13 cellular contexts compared by ENCODE assay signal in the genomic region with DNA sequence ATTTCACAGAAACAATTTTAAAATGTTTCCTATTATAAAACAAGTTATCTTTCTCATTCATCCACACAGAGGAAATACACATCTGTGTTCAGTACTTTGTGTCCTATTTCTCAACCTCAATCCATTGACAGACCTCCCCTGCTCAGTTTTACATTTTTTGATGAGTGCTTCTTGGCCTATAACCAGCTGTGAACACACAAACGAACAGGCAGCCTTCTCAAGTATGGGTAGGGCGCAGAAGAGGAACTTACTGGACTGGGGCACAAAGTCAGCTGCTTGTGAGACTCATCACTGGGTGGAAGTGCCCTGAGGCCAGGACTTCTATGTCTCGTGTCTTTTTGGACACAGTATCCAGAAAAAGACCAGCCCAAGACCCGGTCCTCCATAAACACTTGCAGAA. TPM values are rescaled to one million over a fixed set of nuclear protein-coding genes. Genes with fewer than 3 reads are reported as not detected.
DNase-seq lines count a peak whose midpoint lies in the region; ATAC-seq and TF ChIP-seq lines count a peak whose summit lies in the region.
"Had no signal": no experiment of that assay in that cellular context is flagged by ENCODE, and none has a peak within 500 bp of the region (broad histone marks: within the 10 kb centered on the region; RNA-seq: fewer than 3 reads in every experiment).

No MANE protein-coding gene starts in this region.

- H3K4me3 Mint-ChIP-seq in activated CD8-positive, alpha-beta T cell treated with anti-CD3 and anti-CD28 coated beads, Interleukin-2, amount 10 ng/mL, durations not matched to agents 7 days and 5 days, result no peak overlapping the region
- no peak overlapping the region for H3K4me3 Mint-ChIP-seq in T-helper 17 cell
- H3K4me3 Mint-ChIP-seq: activated CD8-positive, alpha-beta T cell treated with anti-CD3 and anti-CD28 coated beads for 36 hours had no signal

- CTCF ChIA-PET in AG04450 (lab: Charles Lee), result no interaction called here
- CTCF ChIA-PET in activated CD8-positive, alpha-beta T cell treated with anti-CD3 and anti-CD28 coated beads, Interleukin-2, amount 10 ng/mL, durations not matched to agents 7 days and 5 days (lab: Charles Lee), result interaction anchor here (0.6 kb wide), 1 partner anchor 716 kb away, joined by 3 read pairs; no protein-coding TSS in a partner anchor

- peaks cover 44% of the 10 kb centered on the region for H3K27me3 Mint-ChIP-seq in activated CD8-positive, alpha-beta T cell treated with anti-CD3 and anti-CD28 coated beads, Interleukin-2, amount 10 ng/mL, durations not matched to agents 7 days and 5 days (ENCODE audit: low read depth)
- H3K27me3 Mint-ChIP-seq in T-helper 17 cell, result peaks cover 28% of the 10 kb centered on the region

- H3K36me3 Mint-ChIP-seq in activated CD8-positive, alpha-beta T cell treated with anti-CD3 and anti-CD28 coated beads, Interleukin-2, amount 10 ng/mL, durations not matched to agents 7 days and 5 days (ENCODE audit: low read depth), result no peaks in the 10 kb centered on the region
- no peaks in the 10 kb centered on the region for H3K36me3 Mint-ChIP-seq in T-helper 17 cell (ENCODE audit: low read depth)

- H3K27ac ChIP-seq in AG04450 (ENCODE audit: low read depth, low read length) (peak overlapping the region; percentile 22), coronary artery (peak overlapping the region; percentile 19 to 37)
- H3K27ac ChIP-seq: BLaER1 had no signal

- TF ChIP-seq CTCF in AG04450 (IDR thresholded peaks at IDR 0.05; ENCODE audit: low read depth, low read length), result no peak
- TF ChIP-seq CTCF in coronary artery (IDR thresholded peaks at IDR 0.05), result no peak

- H3K9me3 Mint-ChIP-seq in activated CD8-positive, alpha-beta T cell treated with anti-CD3 and anti-CD28 coated beads, Interleukin-2, amount 10 ng/mL, durations not matched to agents 7 days and 5 days (ENCODE audit: insufficient read depth), result no peaks in the 10 kb centered on the region
- H3K9me3 Mint-ChIP-seq: activated CD8-positive, alpha-beta T cell treated with anti-CD3 and anti-CD28 coated beads for 36 hours had no signal

- DNase-seq in AG04450 (ENCODE audit: low read depth, low spot score), result no peak
- DNase-seq in NOMO-1 treated with DMSO at 0.1 percent for 48 hours (lab: John Stamatoyannopoulos, UW; ENCODE audit: unreplicated experiment), result peak; percentile 54
- no peak for DNase-seq in coronary artery (ENCODE audit: low spot score)
- DNase-seq in lung microvascular endothelial cell (ENCODE audit: low read depth in 2 of 2), result peak; percentile 26 to 48
- no peak for DNase-seq in activated CD8-positive, alpha-beta T cell treated with anti-CD3 and anti-CD28 coated beads, Interleukin-2, amount 10 ng/mL, durations not matched to agents 7 days and 5 days
- no peak for DNase-seq in T-helper 17 cell
- DNase-seq: activated CD8-positive, alpha-beta T cell treated with anti-CD3 and anti-CD28 coated beads for 36 hours; central memory CD4-positive, alpha-beta T cell; NCI-H1092 treated with DMSO at 0.1 percent for 48 hours; Peyer's patch had no signal

- H3K27ac Mint-ChIP-seq in activated CD8-positive, alpha-beta T cell treated with anti-CD3 and anti-CD28 coated beads, Interleukin-2, amount 10 ng/mL, durations not matched to agents 7 days and 5 days, result no peak overlapping the region
- H3K27ac Mint-ChIP-seq in T-helper 17 cell, result no peak overlapping the region
- H3K27ac Mint-ChIP-seq: activated CD8-positive, alpha-beta T cell treated with anti-CD3 and anti-CD28 coated beads for 36 hours had no signal

- H3K4me3 ChIP-seq in AG04450 (ENCODE audit: low read depth, low read length) (peak overlapping the region; percentile 8; the same call in 1 of the 2 replicates), coronary artery (no peak overlapping the region)
- H3K4me3 ChIP-seq: BLaER1, Peyer's patch had no signal

- H3K27me3 ChIP-seq in AG04450 (ENCODE audit: control insufficient read depth, insufficient read depth, low read length), result no peaks in the 10 kb centered on the region
- H3K27me3 ChIP-seq: Peyer's patch had no signal

- peaks cover 18% of the 10 kb centered on the region for H3K4me1 Mint-ChIP-seq in activated CD8-positive, alpha-beta T cell treated with anti-CD3 and anti-CD28 coated beads, Interleukin-2, amount 10 ng/mL, durations not matched to agents 7 days and 5 days (ENCODE audit: low read depth)
- peaks cover 16% of the 10 kb centered on the region for H3K4me1 Mint-ChIP-seq in T-helper 17 cell

- POLR2A ChIA-PET in AG04450 (lab: Yijun Ruan, JAX), result interaction anchor here (0.6 kb wide), 1 partner anchor 98 kb away, joined by 3 read pairs; no protein-coding TSS in a partner anchor
- POLR2A ChIA-PET in activated CD8-positive, alpha-beta T cell treated with anti-CD3 and anti-CD28 coated beads, Interleukin-2, amount 10 ng/mL, durations not matched to agents 7 days and 5 days (lab: Charles Lee), result no interaction called here

- H3K9me3 ChIP-seq in AG04450 (ENCODE audit: control insufficient read depth, insufficient read depth, low read length) (no peaks in the 10 kb centered on the region), T-helper 17 cell (ENCODE audit: control insufficient read depth, low read length, poor library complexity, severe bottlenecking) (no peaks in the 10 kb centered on the region)
- H3K9me3 ChIP-seq: BLaER1, Peyer's patch had no signal

- ATAC-seq in HG02840 (IDR thresholded peaks at IDR 0.05; ENCODE audit: low FRiP score, unreplicated experiment), result no peak
- ATAC-seq in GM19324 (IDR thresholded peaks at IDR 0.05; ENCODE audit: low FRiP score, unreplicated experiment), result no peak
- ATAC-seq in activated CD8-positive, alpha-beta T cell treated with anti-CD3 and anti-CD28 coated beads, Interleukin-2, amount 10 ng/mL, durations not matched to agents 7 days and 5 days, result no peak
- no peak for ATAC-seq in T-helper 17 cell
- ATAC-seq: activated CD8-positive, alpha-beta T cell treated with anti-CD3 and anti-CD28 coated beads for 36 hours had no signal

RNA-seq across cellular contexts. Expression of gene RPS6KA2, which starts 2.8 kb away (rescaled TPM):
- polyA plus RNA-seq in AG04450 (2011; rRNA removed), result 70.9 and 76.6 TPM in 2 replicates
- polyA minus RNA-seq in AG04450 (2011; rRNA and poly(A)+ RNA removed), result 86.5 and 107 TPM in 2 replicates
- 121 and 168 TPM in 2 replicates for total RNA-seq in lung microvascular endothelial cell
- total RNA-seq in activated CD8-positive, alpha-beta T cell treated with anti-CD3 and anti-CD28 coated beads, Interleukin-2, amount 10 ng/mL, durations not matched to agents 7 days and 5 days, result 1 to 10 TPM; 1.6 to 1.9 TPM
- total RNA-seq in T-helper 17 cell, result 1 to 10 TPM; 3.3 to 5.9 TPM

RNA-seq across cellular contexts. Expression of gene RAMACL, which starts 37.8 kb away (rescaled TPM):
- polyA plus RNA-seq in AG04450 (2011; rRNA removed), result 0.77 and 0.87 TPM in 2 replicates
- 2.8 and 3.5 TPM in 2 replicates for polyA minus RNA-seq in AG04450 (2011; rRNA and poly(A)+ RNA removed)
- total RNA-seq in lung microvascular endothelial cell, result 1.3 and 2.6 TPM in 2 replicates
- total RNA-seq in activated CD8-positive, alpha-beta T cell treated with anti-CD3 and anti-CD28 coated beads, Interleukin-2, amount 10 ng/mL, durations not matched to agents 7 days and 5 days, result under 1 TPM; 0.16 to 0.29 TPM
- total RNA-seq in T-helper 17 cell, result under 1 TPM; 0.44 to 0.82 TPM

Comparison
In these comparisons a context has a peak if more than half of its experiments do, and no peak if none do; other contexts are left out.
1. DNase-seq: peak in NOMO-1 treated with DMSO at 0.1 percent for 48 hours (single experiment) and lung microvascular endothelial cell (2 of 2); none in AG04450 (single experiment), coronary artery (single experiment), activated CD8-positive, alpha-beta T cell treated with anti-CD3 and anti-CD28 coated beads, Interleukin-2, amount 10 ng/mL, durations not matched to agents 7 days and 5 days (single experiment) and T-helper 17 cell (0 of 3).
2. RNA of gene RPS6KA2, which starts 2.8 kb away (total RNA-seq): 121 to 168 TPM in lung microvascular endothelial cell; 3.3 to 5.9 TPM in T-helper 17 cell and 1.6 to 1.9 TPM in activated CD8-positive, alpha-beta T cell treated with anti-CD3 and anti-CD28 coated beads, Interleukin-2, amount 10 ng/mL, durations not matched to agents 7 days and 5 days; every median in the first group is over 10 times any median in the second.